In genomic region chr3:111392911-111393351, GRCh38 we compare ENCODE assay signal across 10 cellular contexts.
DNase-seq lines count a peak whose midpoint lies in the region; ATAC-seq and TF ChIP-seq lines count a peak whose summit lies in the region.
"Had no signal": no experiment of that assay in that cellular context is flagged by ENCODE, and none has a peak within 500 bp of the region (broad histone marks: within the 10 kb centered on the region; RNA-seq: fewer than 3 reads in every experiment).

No MANE protein-coding gene starts in this region.

- H3K4me1 Mint-ChIP-seq in CD8-positive, alpha-beta T cell (ENCODE audit: low read depth), result peaks cover 19% of the 10 kb centered on the region

- peak overlapping the region; percentile 86 for H3K27ac Mint-ChIP-seq in CD8-positive, alpha-beta T cell

- no peak for TF ChIP-seq CTCF in CD8-positive, alpha-beta T cell (IDR thresholded peaks at IDR 0.05)
- no peak for TF ChIP-seq CTCF in WERI-Rb-1 (IDR thresholded peaks at IDR 0.05; ENCODE audit: low read depth, low read length)

- H3K27me3 ChIP-seq in CD8-positive, alpha-beta T cell (ENCODE audit: insufficient read depth, low read length), result no peaks in the 10 kb centered on the region
- H3K27me3 ChIP-seq in WERI-Rb-1 (ENCODE audit: insufficient read depth, low read depth, severe bottlenecking), result no peaks in the 10 kb centered on the region

- H3K4me3 ChIP-seq in CD8-positive, alpha-beta T cell (ENCODE audit: low read depth, low read length), result no peak overlapping the region
- no peak overlapping the region for H3K4me3 ChIP-seq in WERI-Rb-1 (ENCODE audit: low read depth, low read length)

- POLR2A ChIA-PET in CD8-positive, alpha-beta T cell (lab: Charles Lee), result no interaction called here

- H3K36me3 Mint-ChIP-seq in CD8-positive, alpha-beta T cell, result peaks cover 7% of the 10 kb centered on the region

- intact Hi-C loops in CD8-positive, alpha-beta T cell (cut with DNase I, micrococcal nuclease), result loop anchor here (2.0 to 5.0 kb wide), 2 partner anchors 146 to 224 kb away; no protein-coding TSS in a partner anchor
- intact Hi-C loops in Right ventricle myocardium inferior (cut with DNase I), result no loop called here

- H3K27me3 Mint-ChIP-seq in CD8-positive, alpha-beta T cell (ENCODE audit: low read depth), result no peaks in the 10 kb centered on the region

- H3K36me3 ChIP-seq in CD8-positive, alpha-beta T cell (ENCODE audit: insufficient read depth, low read length), result no peaks in the 10 kb centered on the region
- H3K36me3 ChIP-seq in WERI-Rb-1, result no peaks in the 10 kb centered on the region

- peaks cover 6% of the 10 kb centered on the region for H3K4me1 ChIP-seq in CD8-positive, alpha-beta T cell (ENCODE audit: insufficient read depth, low read length)

- H3K9me3 ChIP-seq in CD8-positive, alpha-beta T cell (ENCODE audit: low read length), result no peaks in the 10 kb centered on the region
- H3K9me3 ChIP-seq in WERI-Rb-1 (ENCODE audit: severe bottlenecking), result peaks cover 12% of the 10 kb centered on the region

- peak; percentile 3 to 70 (median 32) for DNase-seq in CD8-positive, alpha-beta T cell
- DNase-seq in WERI-Rb-1 (peak; percentile 25), Right ventricle myocardium inferior (ENCODE audit: missing footprints) (no peak), COLO829 (ENCODE audit: low spot score) (no peak)
- DNase-seq: activated CD4-positive, CD25-positive, alpha-beta regulatory T cell; EL had no signal

- H3K9me3 Mint-ChIP-seq in CD8-positive, alpha-beta T cell, result peaks cover 19% of the 10 kb centered on the region

- no peak overlapping the region for H3K4me3 Mint-ChIP-seq in CD8-positive, alpha-beta T cell

- CTCF ChIA-PET in CD8-positive, alpha-beta T cell (lab: Charles Lee), result no interaction called here

- peak; percentile 95 for ATAC-seq in CD8-positive, alpha-beta T cell
- ATAC-seq in HG02885 (IDR thresholded peaks at IDR 0.05; ENCODE audit: poor library complexity, unreplicated experiment) (peak; percentile 64), esophagus mucosa (peak; percentile 58), Right ventricle myocardium inferior (no peak), GM18858 (IDR thresholded peaks at IDR 0.05; ENCODE audit: unreplicated experiment) (no peak), HG03439 (IDR thresholded peaks at IDR 0.05; ENCODE audit: unreplicated experiment) (no peak)

- H3K27ac ChIP-seq in CD8-positive, alpha-beta T cell (ENCODE audit: low read depth, low read length), result no peak overlapping the region
- no peak overlapping the region for H3K27ac ChIP-seq in WERI-Rb-1

Comparison
In these comparisons a context has a peak if more than half of its experiments do, and no peak if none do; other contexts are left out.
1. ATAC-seq: peak in CD8-positive, alpha-beta T cell (single experiment), HG02885 (single experiment) and esophagus mucosa (single experiment); none in Right ventricle myocardium inferior (single experiment), GM18858 (single experiment) and HG03439 (single experiment).
2. DNase-seq: peak in CD8-positive, alpha-beta T cell (7 of 7) and WERI-Rb-1 (single experiment); none in Right ventricle myocardium inferior (single experiment) and COLO829 (single experiment).